14 cellular contexts compared by ENCODE assay signal in the genomic region with DNA sequence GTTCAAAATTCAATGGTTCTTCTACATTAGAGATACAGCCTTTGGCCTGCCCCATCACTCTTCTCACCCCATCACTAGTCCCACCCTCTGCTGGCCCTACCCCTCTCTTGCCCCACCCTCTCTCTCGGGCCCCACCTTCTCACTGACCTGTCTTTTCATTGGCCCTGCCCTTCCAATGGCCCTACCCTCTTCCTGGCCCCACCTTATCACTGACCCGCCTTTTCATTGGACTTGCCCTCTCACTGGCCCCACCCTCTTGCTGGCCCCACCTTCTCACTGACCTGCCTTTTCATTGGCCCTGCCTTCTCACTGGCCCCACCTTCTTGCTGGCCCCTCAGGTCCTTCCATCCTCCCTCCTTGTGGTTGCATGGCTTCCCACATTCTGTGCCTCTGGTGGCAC.
A peak's percentile ranks its signal among the peaks of the same experiment; 100 is the strongest.
DNase-seq lines count a peak whose midpoint lies in the region; ATAC-seq, FAIRE-seq and TF ChIP-seq lines count a peak whose summit lies in the region.
"Had no signal": no experiment of that assay in that cellular context is flagged by ENCODE, and none has a peak within 500 bp of the region (broad histone marks: within the 10 kb centered on the region; RNA-seq: fewer than 3 reads in every experiment).

No MANE protein-coding gene starts in this region.

- DNase-seq in HCT116 (ENCODE audit: low read depth, low spot score) = peak; percentile 51
- peak; percentile 89 for DNase-seq in RCC 7860 (ENCODE audit: low spot score)
- DNase-seq in chondrocyte (ENCODE audit: low spot score) = no peak
- DNase-seq in neuronal stem cell (ENCODE audit: low spot score) = no peak
- no peak for DNase-seq in NCI-H2029 treated with DMSO at 0.1 percent for 48 hours (lab: John Stamatoyannopoulos, UW)
- no peak for DNase-seq in effector memory CD4-positive, alpha-beta T cell
- DNase-seq: CD4-positive, CD25-positive, alpha-beta regulatory T cell; foreskin melanocyte; Peyer's patch; stimulated activated CD4-positive, alpha-beta T cell treated with anti-CD3 and anti-CD28 coated beads, Interleukin-4, amount 100 ng/mL, for 4 hours; stimulated activated naive CD4-positive, alpha-beta T cell had no signal

- H3K18ac ChIP-seq in neuronal stem cell (ENCODE audit: low read length) = no peak overlapping the region

- FAIRE-seq in RCC 7860 (lab: Jason Lieb, UNC) = peak; percentile 89
- FAIRE-seq: G401.6 had no signal

- H3K4me1 ChIP-seq in HCT116 (ENCODE audit: control insufficient read depth in 1 of 2, insufficient read depth in 2 of 2, low read length in 2 of 2) = peaks cover 24 to 39% of the 10 kb centered on the region in 2 experiments
- no peaks in the 10 kb centered on the region for H3K4me1 ChIP-seq in neuronal stem cell (ENCODE audit: control insufficient read depth in 2 of 2, insufficient read depth in 1 of 2, low read depth in 1 of 2, low read length in 2 of 2)
- H3K4me1 ChIP-seq in effector memory CD4-positive, alpha-beta T cell (ENCODE audit: control insufficient read depth, insufficient read depth, low read length, poor library complexity, severe bottlenecking) = peaks cover 12% of the 10 kb centered on the region
- H3K4me1 ChIP-seq: Peyer's patch had no signal

- peak overlapping the region; percentile 75 for H2AFZ ChIP-seq in HCT116 (ENCODE audit: low read depth, low read length, poor library complexity, severe bottlenecking)
- no peak overlapping the region for H2AFZ ChIP-seq in neuronal stem cell (ENCODE audit: low read length)

- ATAC-seq in HCT116 = peak; percentile 69
- ATAC-seq in HG03108 (IDR thresholded peaks at IDR 0.05; ENCODE audit: unreplicated experiment) = no peak

- H2BK120ac ChIP-seq in neuronal stem cell (ENCODE audit: low read depth, low read length) = no peak overlapping the region

- H3K27me3 Mint-ChIP-seq in chondrocyte (ENCODE audit: low read depth) = no peaks in the 10 kb centered on the region

- H2AK5ac ChIP-seq in neuronal stem cell (ENCODE audit: low read depth, low read length) = peak overlapping the region; percentile 26

- peak overlapping the region; percentile 15 for H3K27ac Mint-ChIP-seq in chondrocyte (ENCODE audit: unreplicated experiment)

- BruUV-seq in HCT116 (replicated peaks; lab: Mats Ljungman, UMichigan) = no TSS peak

- H2BK5ac ChIP-seq in neuronal stem cell (ENCODE audit: low read length) = no peak overlapping the region

- no peak overlapping the region for H2BK15ac ChIP-seq in neuronal stem cell (ENCODE audit: low read length)

- H4K20me1 ChIP-seq in HCT116 (ENCODE audit: insufficient read depth) = no peaks in the 10 kb centered on the region

- H3K9me3 ChIP-seq in HCT116 (ENCODE audit: control insufficient read depth in 1 of 2, insufficient read depth in 1 of 2, low read depth in 1 of 2, low read length in 2 of 2) (no peaks in the 10 kb centered on the region), neuronal stem cell (replicated peaks in 1 of 2; ENCODE audit: control insufficient read depth in 2 of 2, insufficient read depth in 1 of 2, low read depth in 1 of 2, low read length in 2 of 2) (peaks cover 0 to 2% of the 10 kb centered on the region in 2 donors)
- no peaks in the 10 kb centered on the region for H3K9me3 ChIP-seq in effector memory CD4-positive, alpha-beta T cell (ENCODE audit: control insufficient read depth, low read length)
- H3K9me3 ChIP-seq: HAP-1, Peyer's patch had no signal

- CTCF ChIA-PET in HCT116 (lab: Charles Lee) = no interaction called here

- H3K4ac ChIP-seq in neuronal stem cell (ENCODE audit: low read length) = no peak overlapping the region

- peaks cover 2% of the 10 kb centered on the region for H3K9me3 Mint-ChIP-seq in chondrocyte (ENCODE audit: low read depth)

- no peak overlapping the region for H3K14ac ChIP-seq in neuronal stem cell (ENCODE audit: low read length)

- H3K27ac ChIP-seq in HCT116 (ENCODE audit: low read depth, low read length) = peak overlapping the region; percentile 16; the same call in 1 of the 2 replicates
- no peak overlapping the region for H3K27ac ChIP-seq in neuronal stem cell (replicated peaks; ENCODE audit: low read length)
- H3K27ac ChIP-seq in effector memory CD4-positive, alpha-beta T cell (ENCODE audit: insufficient read depth, low read length, poor library complexity, severe bottlenecking) = no peak overlapping the region
- H3K27ac ChIP-seq: Peyer's patch had no signal

- no peaks in the 10 kb centered on the region for H3K79me2 ChIP-seq in HCT116 (ENCODE audit: insufficient read depth, low read length)

- intact Hi-C loops in HCT116 (cut with micrococcal nuclease) = no loop called here

- H4K8ac ChIP-seq in neuronal stem cell (ENCODE audit: low read depth, low read length) = no peak overlapping the region

- peaks cover 13% of the 10 kb centered on the region for H3K4me1 Mint-ChIP-seq in chondrocyte (ENCODE audit: low read depth)

- WGBS in neuronal stem cell (ENCODE audit: extremely low coverage in 2 of 2, insufficient read length in 2 of 2, insufficient replicate concordance in 1 of 2), 2 donors = no CpG with 5 or more reads among the region's 2 CpGs

- TF ChIP-seq POLR2A in HCT116 (IDR thresholded peaks at IDR 0.05; ENCODE audit: borderline replicate concordance, extremely low read depth, insufficient read depth, insufficient read length) = no peak

- no peak for TF ChIP-seq CTCF in HCT116 (IDR thresholded peaks at IDR 0.05 in 2 of 3, conservative IDR thresholded peaks at IDR 0.05 in 1 of 3; ENCODE audit: borderline replicate concordance in 1 of 3, insufficient read depth in 1 of 3, low read depth in 2 of 3, low read length in 2 of 3)
- no peak for TF ChIP-seq CTCF in chondrocyte (IDR thresholded peaks at IDR 0.05)

- no peak overlapping the region for H3K23ac ChIP-seq in neuronal stem cell (ENCODE audit: low read depth, low read length, poor library complexity)

- no peaks in the 10 kb centered on the region for H3K36me3 ChIP-seq in HCT116 (ENCODE audit: control insufficient read depth in 1 of 2, insufficient read depth in 2 of 2, low read length in 2 of 2)
- no peaks in the 10 kb centered on the region for H3K36me3 ChIP-seq in neuronal stem cell (replicated peaks in 1 of 2; ENCODE audit: control insufficient read depth in 2 of 2, insufficient read depth in 2 of 2, low read length in 2 of 2)
- no peaks in the 10 kb centered on the region for H3K36me3 ChIP-seq in effector memory CD4-positive, alpha-beta T cell (ENCODE audit: control insufficient read depth, insufficient read depth, low read length)
- H3K36me3 ChIP-seq: HAP-1, Peyer's patch had no signal

- H3K4me2 ChIP-seq in HCT116 (ENCODE audit: low read length) (peak overlapping the region; percentile 80), neuronal stem cell (ENCODE audit: insufficient read depth, low read length, poor library complexity, severe bottlenecking) (no peak overlapping the region)

- no peak overlapping the region for H3K9ac ChIP-seq in HCT116 (ENCODE audit: low read length)
- H3K9ac ChIP-seq in neuronal stem cell (ENCODE audit: low read depth, low read length, poor library complexity) = no peak overlapping the region

- H3K36me3 Mint-ChIP-seq in chondrocyte (ENCODE audit: low read depth) = no peaks in the 10 kb centered on the region

- no peaks in the 10 kb centered on the region for H3K9me2 ChIP-seq in HCT116 (ENCODE audit: insufficient read depth)

- H3K4me3 Mint-ChIP-seq in chondrocyte (ENCODE audit: unreplicated experiment) = no peak overlapping the region

- no peak overlapping the region for H4K91ac ChIP-seq in neuronal stem cell (ENCODE audit: low read depth, low read length, poor library complexity)

- POLR2A ChIA-PET in HCT116 (lab: Charles Lee) = no interaction called here

- no peak overlapping the region for H2BK12ac ChIP-seq in neuronal stem cell (ENCODE audit: low read length)

- no peaks in the 10 kb centered on the region for H3K79me1 ChIP-seq in neuronal stem cell (ENCODE audit: low read depth, low read length)

- H3K4me3 ChIP-seq in HCT116 (replicated peaks in 1 of 2; ENCODE audit: low read depth in 1 of 2, low read length in 2 of 2) (peak overlapping the region in 1 of 2 experiments; percentile 4; a peak in 1 of 4 replicates), neuronal stem cell (ENCODE audit: low read length in 2 of 2) (no peak overlapping the region)
- no peak overlapping the region for H3K4me3 ChIP-seq in effector memory CD4-positive, alpha-beta T cell (ENCODE audit: insufficient read depth, low read depth, low read length, poor library complexity, severe bottlenecking)
- H3K4me3 ChIP-seq: HAP-1, Peyer's patch had no signal

- RAD21 ChIA-PET in HCT116 (lab: Charles Lee; ENCODE audit: low non-redundant PET in 1 of 2, low total read pairs in 2 of 2, uncharacterized antibody in 2 of 2, unreplicated experiment in 2 of 2) = no interaction called here

- no peaks in the 10 kb centered on the region for H3K27me3 ChIP-seq in HCT116 (ENCODE audit: insufficient read depth, low read length)
- H3K27me3 ChIP-seq in neuronal stem cell (ENCODE audit: control insufficient read depth in 3 of 3, insufficient read depth in 3 of 3, low read depth in 1 of 3, low read length in 3 of 3) = no peaks in the 10 kb centered on the region
- no peaks in the 10 kb centered on the region for H3K27me3 ChIP-seq in effector memory CD4-positive, alpha-beta T cell (replicated peaks; ENCODE audit: control insufficient read depth, insufficient read depth, low read length, poor library complexity, severe bottlenecking)
- H3K27me3 ChIP-seq: Peyer's patch had no signal

- no peak for TF ChIP-seq RAD21 in HCT116 (IDR thresholded peaks at IDR 0.05; ENCODE audit: low read depth)

TF ChIP-seq in HCT116, 20 proteins besides CTCF, POLR2A, EP300 and RAD21:
- TF ChIP-seq TCF7L2 (IDR thresholded peaks at IDR 0.05; ENCODE audit: borderline replicate concordance, extremely low read depth, insufficient read depth, insufficient read length) (no peak), EGR1 (IDR thresholded peaks at IDR 0.05; ENCODE audit: low read depth) (no peak), FOSL1 (IDR thresholded peaks at IDR 0.05; ENCODE audit: low read depth) (no peak), MAX (IDR thresholded peaks at IDR 0.05) (no peak), ELF1 (IDR thresholded peaks at IDR 0.05; ENCODE audit: borderline replicate concordance, low read depth) (no peak), POLR2AphosphoS5 (IDR thresholded peaks at IDR 0.05; ENCODE audit: low read depth, low read length) (no peak)

Comparison
In these comparisons a context has a peak if more than half of its experiments do, and no peak if none do; other contexts are left out.
1. DNase-seq: peak in HCT116 (single experiment) and RCC 7860 (single experiment); none in chondrocyte (single experiment), neuronal stem cell (single experiment), NCI-H2029 treated with DMSO at 0.1 percent for 48 hours (single experiment) and effector memory CD4-positive, alpha-beta T cell (0 of 3).